Comparison of ENCODE assay signal across 1 cellular context in genomic region chr17:57852041-57852954, GRCh38.
TF ChIP-seq lines count a peak whose summit lies in the region.

No MANE protein-coding gene starts in this region.

TF ChIP-seq in HepG2, 621 proteins besides CTCF, POLR2A, EP300 and RAD21 (continued from another document):
- TF ChIP-seq THRA (CRISPR knock-in tag; IDR thresholded peaks at IDR 0.05; ENCODE audit: borderline replicate concordance) (0 out of 2 replicates have a peak, but pooled peaks have one; percentile 3), TCF7 (IDR thresholded peaks at IDR 0.05; ENCODE audit: low read depth) (0 out of 2 replicates have a peak, but pooled peaks have one; percentile 4), MAX (IDR thresholded peaks at IDR 0.05) (0 out of 2 replicates have a peak, but pooled peaks have one; percentile 12), RARA (CRISPR knock-in tag; IDR thresholded peaks at IDR 0.05) (peak; percentile 40; the same call in 1 of the 2 replicates), ZMAT3 (CRISPR knock-in tag; conservative IDR thresholded peaks at IDR 0.05) (peak; percentile 70), ZNF251 (CRISPR knock-in tag; IDR thresholded peaks at IDR 0.05) (0 out of 2 replicates have a peak, but pooled peaks have one; percentile 66), ZNF556 (CRISPR knock-in tag; IDR thresholded peaks at IDR 0.05; ENCODE audit: borderline replicate concordance) (peak; percentile 55; the same call in 1 of the 2 replicates), SOX5 (CRISPR knock-in tag; IDR thresholded peaks at IDR 0.05; ENCODE audit: borderline replicate concordance) (0 out of 2 replicates have a peak, but pooled peaks have one; percentile 23)
